Comparison of ENCODE assay signal across 8 cellular contexts in genomic region chr1:43947061-43947889, GRCh38. TPM values are rescaled to one million over a fixed set of nuclear protein-coding genes. Genes with fewer than 3 reads are reported as not detected.
A peak's percentile ranks its signal among the peaks of the same experiment; 100 is the strongest.
DNase-seq lines count a peak whose midpoint lies in the region; ATAC-seq, FAIRE-seq and TF ChIP-seq lines count a peak whose summit lies in the region.

No MANE protein-coding gene starts in this region.

- H3K79me2 ChIP-seq in astrocyte (ENCODE audit: insufficient read depth, low read length), result peaks cover 33% of the 10 kb centered on the region

- H3K4me3 ChIP-seq in astrocyte (ENCODE audit: insufficient read depth, low read depth, low read length), result peak overlapping the region; percentile 63
- H3K4me3 ChIP-seq in kidney (ENCODE audit: low read length in 2 of 2), result peak overlapping the region; percentile 88 to 97
- H3K4me3 ChIP-seq in testis, result peak overlapping the region; percentile 68 to 86

- H3K9me3 Mint-ChIP-seq in astrocyte (ENCODE audit: unreplicated experiment), result no peaks in the 10 kb centered on the region

- H3K27ac Mint-ChIP-seq in astrocyte (ENCODE audit: unreplicated experiment), result peak overlapping the region; percentile 73

- peak; percentile 71 for DNase-seq in G401 (ENCODE audit: low spot score)
- DNase-seq in astrocyte (ENCODE audit: low read depth), result no peak
- DNase-seq in kidney, result no peak
- DNase-seq in testis, result no peak
- DNase-seq in activated gamma-delta T cell treated with Interleukin-2 at 50 U/mL for 16 hours, result no peak
- no peak for DNase-seq in GF-D8 (lab: John Stamatoyannopoulos, UW)
- no peak for DNase-seq in Ammon's horn (ENCODE audit: low spot score)

- H2AFZ ChIP-seq in astrocyte (ENCODE audit: low read depth, low read length), result peak overlapping the region; percentile 95

- peak; percentile 5 for ATAC-seq in HG03354 (IDR thresholded peaks at IDR 0.05; ENCODE audit: poor library complexity, severe bottlenecking, unreplicated experiment)

- intact Hi-C loops in kidney (cut with DNase I) (no loop called here), testis (cut with DNase I; ENCODE audit: low total_unique reads) (no loop called here)

- no peaks in the 10 kb centered on the region for H3K27me3 ChIP-seq in astrocyte (ENCODE audit: insufficient read depth, low read length)
- H3K27me3 ChIP-seq in testis, result no peaks in the 10 kb centered on the region

- H3K4me3 Mint-ChIP-seq in astrocyte (ENCODE audit: unreplicated experiment), result peak overlapping the region; percentile 91

- WGBS in testis, 2 donors, result 0 to 4% methylated on average over 8 to 27 of the region's 27 CpGs

- peaks cover 10% of the 10 kb centered on the region for H3K4me1 ChIP-seq in astrocyte (ENCODE audit: insufficient read depth, low read length)
- peaks cover 21 to 35% of the 10 kb centered on the region in 2 donors for H3K4me1 ChIP-seq in kidney (ENCODE audit: control insufficient read depth in 1 of 2, insufficient read depth in 1 of 2, low read depth in 1 of 2, low read length in 2 of 2)
- H3K4me1 ChIP-seq in testis, result peaks cover 21% of the 10 kb centered on the region

- peaks cover 8% of the 10 kb centered on the region for H3K36me3 Mint-ChIP-seq in astrocyte (ENCODE audit: low read depth, unreplicated experiment)

- H3K9me3 ChIP-seq in astrocyte (ENCODE audit: insufficient read depth, low read depth, low read length) (no peaks in the 10 kb centered on the region), kidney (ENCODE audit: control insufficient read depth in 1 of 2, low read length in 2 of 2) (no peaks in the 10 kb centered on the region), testis (no peaks in the 10 kb centered on the region)

- FAIRE-seq in astrocyte (lab: Jason Lieb, UNC), result no peak
- no peak for FAIRE-seq in kidney (lab: Jason Lieb, UNC)

- H3K4me1 Mint-ChIP-seq in astrocyte (ENCODE audit: low read depth, unreplicated experiment), result peaks cover 12% of the 10 kb centered on the region

- peak overlapping the region; percentile 99 for H3K27ac ChIP-seq in astrocyte (ENCODE audit: low read depth, low read length)
- H3K27ac ChIP-seq in kidney (ENCODE audit: low read depth in 2 of 2, low read length in 2 of 2), result peak overlapping the region; percentile 99
- H3K27ac ChIP-seq in testis, result peak overlapping the region; percentile 93

- peaks cover 43% of the 10 kb centered on the region for H4K20me1 ChIP-seq in astrocyte (ENCODE audit: insufficient read depth, low read length)

- no peaks in the 10 kb centered on the region for H3K27me3 Mint-ChIP-seq in astrocyte (ENCODE audit: low read depth, unreplicated experiment)

- TF ChIP-seq CTCF in astrocyte (IDR thresholded peaks at IDR 0.05; ENCODE audit: insufficient read depth, low read depth, low read length) (no peak), kidney (IDR thresholded peaks at IDR 0.05; ENCODE audit: borderline replicate concordance, extremely low read depth, insufficient read depth) (no peak), testis (IDR thresholded peaks at IDR 0.05) (no peak)

- in situ Hi-C loops in G401 (cut with HindIII; ENCODE audit: low sequenced_read_pairs), result no loop called here

- H3K4me2 ChIP-seq in astrocyte (ENCODE audit: low read length), result peak overlapping the region; percentile 87

- no peak for TF ChIP-seq POLR2A in testis (IDR thresholded peaks at IDR 0.05)

- H3K36me3 ChIP-seq in astrocyte (ENCODE audit: insufficient read depth, low read length) (no peaks in the 10 kb centered on the region), kidney (ENCODE audit: control insufficient read depth in 1 of 2, insufficient read depth in 2 of 2, low read length in 2 of 2) (peaks cover 0 to 12% of the 10 kb centered on the region in 2 donors), testis (ENCODE audit: low read depth, missing control alignments) (no peaks in the 10 kb centered on the region)

- peak overlapping the region; percentile 96 for H3K9ac ChIP-seq in astrocyte (ENCODE audit: low read length)
- H3K9ac ChIP-seq in kidney (ENCODE audit: low read length in 2 of 2), result peak overlapping the region; percentile 93 to 96

RNA-seq across cellular contexts. Expression of gene IPO13, which starts 0.5 kb away (rescaled TPM):
- 15.9 and 22.6 TPM in 2 replicates for total RNA-seq in G401 (2014; rRNA removed; shearing (Covaris generic))
- total RNA-seq in astrocyte (31.0 and 36.1 TPM in 2 replicates), kidney (33.8 TPM), testis (10 to 100 TPM; 67.3 to 77.0 TPM)
- polyA plus RNA-seq in kidney (ENCODE audit: insufficient read depth, low read depth, low replicate concordance) (56.1 TPM), testis (ENCODE audit: insufficient read depth, low read depth, low replicate concordance) (138 TPM)

RNA-seq across cellular contexts. Expression of gene ARTN, which starts 13.7 kb away (rescaled TPM):
- total RNA-seq in G401 (2014; rRNA removed; shearing (Covaris generic)), result not detected in 2 replicates
- total RNA-seq in astrocyte (1.2 and 1.5 TPM in 2 replicates), kidney (1.9 TPM), testis (1 to 10 TPM; 1.6 to 5.4 TPM)
- polyA plus RNA-seq in kidney (ENCODE audit: insufficient read depth, low read depth, low replicate concordance) (4.3 TPM), testis (ENCODE audit: insufficient read depth, low read depth, low replicate concordance) (1.9 TPM)

RNA-seq across cellular contexts. Expression of gene DPH2, which starts 22.5 kb away (rescaled TPM):
- 43.0 and 47.6 TPM in 2 replicates for total RNA-seq in G401 (2014; rRNA removed; shearing (Covaris generic))
- total RNA-seq in astrocyte (26.9 and 31.6 TPM in 2 replicates), kidney (24.0 TPM), testis (10 to 100 TPM; 39.4 to 44.7 TPM)
- polyA plus RNA-seq in kidney (ENCODE audit: insufficient read depth, low read depth, low replicate concordance) (15.9 TPM), testis (ENCODE audit: insufficient read depth, low read depth, low replicate concordance) (27.6 TPM)

RNA-seq across cellular contexts. Expression of gene ATP6V0B, which starts 27.5 kb away (rescaled TPM):
- total RNA-seq in G401 (2014; rRNA removed; shearing (Covaris generic)), result 133 and 183 TPM in 2 replicates
- total RNA-seq in astrocyte (175 and 202 TPM in 2 replicates), kidney (156 TPM), testis (100 to 1,000 TPM; 173 to 222 TPM)
- polyA plus RNA-seq in kidney (ENCODE audit: insufficient read depth, low read depth, low replicate concordance) (636 TPM), testis (ENCODE audit: insufficient read depth, low read depth, low replicate concordance) (102 TPM)

RNA-seq across cellular contexts. Expression of gene B4GALT2, which starts 31.7 kb away (rescaled TPM):
- total RNA-seq in G401 (2014; rRNA removed; shearing (Covaris generic)), result 38.9 and 56.4 TPM in 2 replicates
- total RNA-seq in astrocyte (56.6 and 56.9 TPM in 2 replicates), kidney (25.1 TPM), testis (10 to 100 TPM; 40.9 to 65.9 TPM)
- polyA plus RNA-seq in kidney (ENCODE audit: insufficient read depth, low read depth, low replicate concordance) (32.5 TPM), testis (ENCODE audit: insufficient read depth, low read depth, low replicate concordance) (47.7 TPM)
